13 cellular contexts compared by ENCODE assay signal in genomic region chr1:242691603-242691945, GRCh38.
"Had no signal": no experiment of that assay in that cellular context is flagged by ENCODE, and none has a peak within 500 bp of the region (broad histone marks: within the 10 kb centered on the region; RNA-seq: fewer than 3 reads in every experiment).

No MANE protein-coding gene starts in this region.

- H3K27ac ChIP-seq: epithelial cell of prostate, gastroesophageal sphincter, neutrophil, right atrium auricular region, skin epidermis, transverse colon had no signal

- DNase-seq: activated CD4-positive, alpha-beta T cell treated with anti-CD3 and anti-CD28 coated beads, Interleukin-2, amount 10 ng/mL, durations not matched to agents 7 days and 5 days; activated CD4-positive, CD25-positive, alpha-beta regulatory T cell; activated CD8-positive, alpha-beta memory T cell treated with anti-CD3 and anti-CD28 coated beads for 24 hours; activated naive CD4-positive, alpha-beta T cell treated with anti-CD3 and anti-CD28 coated beads, Interleukin-2, amount 50 U/mL, for 16 hours; effector memory CD8-positive, alpha-beta T cell; mesendoderm; transverse colon had no signal

- ATAC-seq: activated T-helper 17 cell treated with anti-CD3 and anti-CD28 coated beads, Interleukin-2, amount 50 U/mL, for 72 hours; effector memory CD8-positive, alpha-beta T cell; gastroesophageal sphincter had no signal
